ENCODE assay signal across 1 cellular context in the genomic region with DNA sequence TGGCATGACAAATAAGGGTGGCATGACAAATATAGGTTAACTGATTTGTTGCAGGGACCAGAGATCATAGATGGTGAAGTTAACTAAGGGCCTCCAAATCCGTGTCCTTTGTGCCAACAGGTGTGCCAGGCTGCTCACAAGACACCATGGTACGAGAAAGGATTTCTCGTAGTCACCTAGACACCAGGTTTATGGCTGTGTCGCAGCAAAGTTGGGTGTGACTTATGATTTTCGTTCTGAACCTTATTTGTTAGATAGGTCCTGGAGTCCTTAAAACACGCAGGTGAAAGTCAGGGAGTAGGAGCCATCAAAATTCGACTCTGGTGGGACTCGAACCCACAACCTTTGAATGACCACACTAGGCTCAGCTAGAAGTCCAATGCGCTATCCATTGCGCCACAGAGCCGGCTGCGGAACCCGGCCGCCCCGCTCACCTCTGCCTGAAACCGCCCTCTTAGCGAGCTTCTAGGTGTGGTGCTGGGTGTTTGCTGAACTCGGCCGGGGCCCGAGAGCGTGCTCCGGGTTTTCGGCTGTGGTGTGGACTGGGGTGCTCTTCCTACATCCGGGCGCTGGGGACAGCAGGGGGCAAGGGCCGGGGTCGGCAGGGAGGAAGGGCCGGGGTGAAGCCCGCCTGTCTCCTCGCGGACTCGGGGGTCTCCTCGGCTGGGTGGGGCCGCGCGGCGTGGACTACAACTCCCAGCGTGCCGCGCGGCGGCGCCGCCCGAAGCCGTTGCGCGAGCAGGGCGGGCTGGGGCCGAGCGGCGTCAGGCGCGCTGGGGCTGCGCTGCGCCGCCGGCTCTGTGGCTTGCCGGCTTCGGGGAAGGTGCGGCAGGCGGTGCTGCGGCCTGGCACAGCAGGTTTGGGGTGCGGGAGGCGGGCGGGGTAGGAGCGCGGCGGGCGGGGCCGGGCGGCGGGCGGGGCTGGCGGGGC.
TF ChIP-seq lines count a peak whose summit lies in the region.

A gene (plus strand): TSS at position 767 of the 930 bp plus-strand sequence. CDS start 2,606 bp downstream, outside the sequence.

TF ChIP-seq in GM12878, 131 proteins besides CTCF, POLR2A, EP300 and RAD21 (continued from another document):
- TF ChIP-seq NRF1 (conservative IDR thresholded peaks at IDR 0.05; ENCODE audit: low read depth, low read length) (peak; percentile 44), YY1 (IDR thresholded peaks at IDR 0.05; ENCODE audit: low read depth, low read length) (peak; percentile 72), ZNF207 (IDR thresholded peaks at IDR 0.05; ENCODE audit: borderline replicate concordance) (peak; percentile 80), SREBF2 (IDR thresholded peaks at IDR 0.05; ENCODE audit: low read length) (peak; percentile 71; the same call in 1 of the 2 replicates), RB1 (IDR thresholded peaks at IDR 0.05; ENCODE audit: borderline replicate concordance) (peak; percentile 60), EGR1 (IDR thresholded peaks at IDR 0.05; ENCODE audit: borderline replicate concordance in 1 of 2, low read depth in 2 of 2, low read length in 2 of 2) (peak in 1 of 2 experiments; percentile 90; a peak in 1 of 3 replicates), ZNF24 (IDR thresholded peaks at IDR 0.05) (peak; percentile 63; the same call in 1 of the 2 replicates), NFIC (IDR thresholded peaks at IDR 0.05; ENCODE audit: low read depth, low read length) (no peak), BACH1 (IDR thresholded peaks at IDR 0.05; ENCODE audit: borderline replicate concordance) (no peak), GATAD2B (conservative IDR thresholded peaks at IDR 0.05; ENCODE audit: low read depth) (peak; percentile 71; the same call in 1 of the 2 replicates), NR2C1 (IDR thresholded peaks at IDR 0.05) (peak; percentile 41; the same call in 1 of the 2 replicates), IKZF1 (conservative IDR thresholded peaks at IDR 0.05) (peak; percentile 90), MXI1 (IDR thresholded peaks at IDR 0.05; ENCODE audit: low read depth, low read length) (peak; percentile 65), HCFC1 (IDR thresholded peaks at IDR 0.05; ENCODE audit: low read length) (peak; percentile 90), CREB1 (IDR thresholded peaks at IDR 0.05; ENCODE audit: low read depth) (peak; percentile 82), RUNX3 (IDR thresholded peaks at IDR 0.05; ENCODE audit: low read length) (peak; percentile 69), TARDBP (IDR thresholded peaks at IDR 0.05; ENCODE audit: borderline replicate concordance) (peak; percentile 62; the same call in 1 of the 2 replicates), SIX5 (IDR thresholded peaks at IDR 0.05; ENCODE audit: low read depth, low read length, severe bottlenecking) (peak; percentile 84)
- TF ChIP-seq, protein P1, sequence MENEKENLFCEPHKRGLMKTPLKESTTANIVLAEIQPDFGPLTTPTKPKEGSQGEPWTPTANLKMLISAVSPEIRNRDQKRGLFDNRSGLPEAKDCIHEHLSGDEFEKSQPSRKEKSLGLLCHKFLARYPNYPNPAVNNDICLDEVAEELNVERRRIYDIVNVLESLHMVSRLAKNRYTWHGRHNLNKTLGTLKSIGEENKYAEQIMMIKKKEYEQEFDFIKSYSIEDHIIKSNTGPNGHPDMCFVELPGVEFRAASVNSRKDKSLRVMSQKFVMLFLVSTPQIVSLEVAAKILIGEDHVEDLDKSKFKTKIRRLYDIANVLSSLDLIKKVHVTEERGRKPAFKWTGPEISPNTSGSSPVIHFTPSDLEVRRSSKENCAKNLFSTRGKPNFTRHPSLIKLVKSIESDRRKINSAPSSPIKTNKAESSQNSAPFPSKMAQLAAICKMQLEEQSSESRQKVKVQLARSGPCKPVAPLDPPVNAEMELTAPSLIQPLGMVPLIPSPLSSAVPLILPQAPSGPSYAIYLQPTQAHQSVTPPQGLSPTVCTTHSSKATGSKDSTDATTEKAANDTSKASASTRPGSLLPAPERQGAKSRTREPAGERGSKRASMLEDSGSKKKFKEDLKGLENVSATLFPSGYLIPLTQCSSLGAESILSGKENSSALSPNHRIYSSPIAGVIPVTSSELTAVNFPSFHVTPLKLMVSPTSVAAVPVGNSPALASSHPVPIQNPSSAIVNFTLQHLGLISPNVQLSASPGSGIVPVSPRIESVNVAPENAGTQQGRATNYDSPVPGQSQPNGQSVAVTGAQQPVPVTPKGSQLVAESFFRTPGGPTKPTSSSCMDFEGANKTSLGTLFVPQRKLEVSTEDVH (IDR thresholded peaks at IDR 0.05; ENCODE audit: low read depth, partially characterized antibody) = no peak
- TF ChIP-seq, protein P2, sequence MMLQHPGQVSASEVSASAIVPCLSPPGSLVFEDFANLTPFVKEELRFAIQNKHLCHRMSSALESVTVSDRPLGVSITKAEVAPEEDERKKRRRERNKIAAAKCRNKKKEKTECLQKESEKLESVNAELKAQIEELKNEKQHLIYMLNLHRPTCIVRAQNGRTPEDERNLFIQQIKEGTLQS (IDR thresholded peaks at IDR 0.05; ENCODE audit: borderline replicate concordance, extremely low read depth, low read depth, low read length) = 0 out of 2 replicates have a peak, but pooled peaks have one; percentile 36
- TF ChIP-seq, protein P3, sequence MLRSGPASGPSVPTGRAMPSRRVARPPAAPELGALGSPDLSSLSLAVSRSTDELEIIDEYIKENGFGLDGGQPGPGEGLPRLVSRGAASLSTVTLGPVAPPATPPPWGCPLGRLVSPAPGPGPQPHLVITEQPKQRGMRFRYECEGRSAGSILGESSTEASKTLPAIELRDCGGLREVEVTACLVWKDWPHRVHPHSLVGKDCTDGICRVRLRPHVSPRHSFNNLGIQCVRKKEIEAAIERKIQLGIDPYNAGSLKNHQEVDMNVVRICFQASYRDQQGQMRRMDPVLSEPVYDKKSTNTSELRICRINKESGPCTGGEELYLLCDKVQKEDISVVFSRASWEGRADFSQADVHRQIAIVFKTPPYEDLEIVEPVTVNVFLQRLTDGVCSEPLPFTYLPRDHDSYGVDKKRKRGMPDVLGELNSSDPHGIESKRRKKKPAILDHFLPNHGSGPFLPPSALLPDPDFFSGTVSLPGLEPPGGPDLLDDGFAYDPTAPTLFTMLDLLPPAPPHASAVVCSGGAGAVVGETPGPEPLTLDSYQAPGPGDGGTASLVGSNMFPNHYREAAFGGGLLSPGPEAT (IDR thresholded peaks at IDR 0.05; ENCODE audit: low read depth) = 0 out of 2 replicates have a peak, but pooled peaks have one; percentile 21
